Comparison of ENCODE assay signal across 10 cellular contexts in the genomic region with DNA sequence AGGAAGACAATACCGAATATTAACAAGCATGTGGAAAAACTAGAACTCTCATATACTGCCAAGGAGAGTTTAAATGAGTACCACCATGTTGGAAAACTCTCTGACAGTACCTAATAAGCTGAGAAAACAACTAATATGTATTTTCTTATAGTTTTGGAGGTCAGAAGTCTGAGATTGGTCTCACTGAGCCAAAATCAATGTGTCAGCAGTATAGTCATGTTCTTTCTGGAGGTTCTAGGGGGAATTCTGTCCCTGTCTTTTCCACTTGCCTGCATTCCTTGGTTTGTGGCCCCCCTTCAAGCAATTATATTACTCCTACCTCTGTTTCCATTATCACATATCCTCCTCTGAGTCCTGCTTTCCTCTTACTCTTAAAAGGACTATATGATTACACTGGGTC.
"Had no signal": no experiment of that assay in that cellular context is flagged by ENCODE, and none has a peak within 500 bp of the region (broad histone marks: within the 10 kb centered on the region; RNA-seq: fewer than 3 reads in every experiment).

No MANE protein-coding gene starts in this region.

- H3K36me3 ChIP-seq: HAP-1 had no signal

- FAIRE-seq: H1, H54 had no signal

- H3K4me3 ChIP-seq: GM23338, HAP-1 had no signal

- ATAC-seq: GM23338, HCT116 had no signal

- H3K9me3 ChIP-seq: HAP-1 had no signal

- H3K27ac ChIP-seq: HL-60 had no signal

- H2AFZ ChIP-seq: GM23338 had no signal

- H3K9me3 Mint-ChIP-seq: GM23338, HFFc6, IgD-negative memory B cell had no signal

- H3K27ac Mint-ChIP-seq: GM23338, HFFc6, IgD-negative memory B cell had no signal

- H3K4me2 ChIP-seq: GM23338 had no signal

- DNase-seq: HFFc6, Kasumi-1, KG1 had no signal

- H3K4me3 Mint-ChIP-seq: GM23338, HFFc6, IgD-negative memory B cell had no signal

- H3K4me1 ChIP-seq: HAP-1 had no signal

- H3K27me3 Mint-ChIP-seq: IgD-negative memory B cell had no signal
